In genomic region chr5:132446621-132447020, GRCh38 we compare ENCODE assay signal across 10 cellular contexts. TPM values are rescaled to one million over a fixed set of nuclear protein-coding genes. Genes with fewer than 3 reads are reported as not detected.
DNase-seq lines count a peak whose midpoint lies in the region; ATAC-seq, FAIRE-seq and TF ChIP-seq lines count a peak whose summit lies in the region.
"Had no signal": no experiment of that assay in that cellular context is flagged by ENCODE, and none has a peak within 500 bp of the region (broad histone marks: within the 10 kb centered on the region; RNA-seq: fewer than 3 reads in every experiment).

No MANE protein-coding gene starts in this region.

- H3K36me3 ChIP-seq in adrenal gland (replicated peaks in 1 of 2): no peaks in the 10 kb centered on the region
- no peaks in the 10 kb centered on the region for H3K36me3 ChIP-seq in right atrium auricular region
- H3K36me3 ChIP-seq in small intestine (ENCODE audit: control insufficient read depth in 2 of 2, insufficient read depth in 2 of 2, low read length in 2 of 2): peaks cover 0 to 3% of the 10 kb centered on the region in 2 donors

- peaks cover 16 to 17% of the 10 kb centered on the region in 2 donors for H3K4me1 ChIP-seq in adrenal gland (replicated peaks in 1 of 2)
- H3K4me1 ChIP-seq in right atrium auricular region: peaks cover 0 to 39% of the 10 kb centered on the region in 2 donors
- H3K4me1 ChIP-seq in small intestine (ENCODE audit: control insufficient read depth in 2 of 2, insufficient read depth in 1 of 2, low read depth in 1 of 2, low read length in 1 of 2): peaks cover 11 to 22% of the 10 kb centered on the region in 2 donors

- no peak for FAIRE-seq in small intestine (lab: Jason Lieb, UNC)

- TF ChIP-seq CTCF in adrenal gland (IDR thresholded peaks at IDR 0.05): no peak
- no peak for TF ChIP-seq CTCF in right atrium auricular region (IDR thresholded peaks at IDR 0.05)
- no peak for TF ChIP-seq CTCF in GM13977 (IDR thresholded peaks at IDR 0.05; ENCODE audit: extremely low read depth, insufficient read depth, missing control alignments)

- H3K9me3 ChIP-seq in adrenal gland (replicated peaks in 1 of 3): no peaks in the 10 kb centered on the region
- no peaks in the 10 kb centered on the region for H3K9me3 ChIP-seq in right atrium auricular region
- no peaks in the 10 kb centered on the region for H3K9me3 ChIP-seq in small intestine (ENCODE audit: control insufficient read depth, low read depth)

- WGBS in adrenal gland, 4 donors: 27 to 32% (median 30%) methylated on average over 6 of the region's 6 CpGs
- 43 to 50% (median 48%) methylated on average over 6 of the region's 6 CpGs for WGBS in small intestine, 3 donors

- intact Hi-C loops in adrenal gland (cut with DNase I): no loop called here

- ATAC-seq in HG03460 (IDR thresholded peaks at IDR 0.05; ENCODE audit: unreplicated experiment) (no peak), GM18870 (IDR thresholded peaks at IDR 0.05; ENCODE audit: unreplicated experiment) (no peak)
- no peak for ATAC-seq in stimulated activated naive CD8-positive, alpha-beta T cell treated with anti-CD3 and anti-CD28 coated beads, Interleukin-15, Interleukin-2, amounts not matched to agents 100 U/mL and 50 U/mL, for 24 hours

- DNase-seq in GM04504 (ENCODE audit: low read depth) (peak; percentile 86), adrenal gland (peak; percentile 76 to 93 (median 86)), right atrium auricular region (ENCODE audit: low spot score) (peak; percentile 87), small intestine (peak; percentile 46), GM13977 (ENCODE audit: low spot score) (no peak)
- no peak for DNase-seq in stimulated activated naive CD8-positive, alpha-beta T cell treated with anti-CD3 and anti-CD28 coated beads, Interleukin-15, Interleukin-2, amounts not matched to agents 100 U/mL and 50 U/mL, for 24 hours
- DNase-seq: effector CD8-positive, alpha-beta T cell; NCI-H345 had no signal

- H3K27me3 ChIP-seq in adrenal gland (no peaks in the 10 kb centered on the region), right atrium auricular region (no peaks in the 10 kb centered on the region), small intestine (ENCODE audit: control insufficient read depth in 2 of 2, insufficient read depth in 2 of 2, low read length in 2 of 2) (no peaks in the 10 kb centered on the region)

- H3K4me3 ChIP-seq in adrenal gland (no peak overlapping the region), right atrium auricular region (no peak overlapping the region), small intestine (ENCODE audit: low read depth in 1 of 2, low read length in 2 of 2) (no peak overlapping the region)

- no peak for TF ChIP-seq POLR2A in adrenal gland (IDR thresholded peaks at IDR 0.05)

- H3K27ac ChIP-seq in adrenal gland (peak overlapping the region in 3 of 5 donors; percentile 3 to 52 (median 14)), right atrium auricular region (peak overlapping the region in 1 of 2 donors; percentile 23), small intestine (ENCODE audit: low read depth in 1 of 2, low read length in 1 of 2) (peak overlapping the region; percentile 59 to 69)

- in situ Hi-C loops in GM13977 (cut with MboI; ENCODE audit: low pct_unique_long_range_greater_than_20kb, low sequenced_read_pairs, unreplicated experiment): no loop called here

RNA-seq across cellular contexts. Expression of gene IRF1, which starts 44.0 kb away (rescaled TPM):
- total RNA-seq in adrenal gland (100 to 1,000 TPM in 1 of 8 donors, 10 to 100 TPM in 7; 12.0 to 116 (median 25.5) TPM), right atrium auricular region (10 to 100 TPM; 10.1 to 15.8 TPM)
- polyA plus RNA-seq in adrenal gland (10 to 100 TPM in 2 of 3 donors, 1 to 10 TPM in 1; 9.0 to 20.0 (median 10.7) TPM), small intestine (10 to 100 TPM; 51.7 to 64.1 (median 54.0) TPM)

Comparison
In these comparisons a context has a peak if more than half of its experiments do, and no peak if none do; other contexts are left out.
1. DNase-seq: peak in GM04504 (single experiment), adrenal gland (7 of 7), right atrium auricular region (single experiment) and small intestine (single experiment); none in stimulated activated naive CD8-positive, alpha-beta T cell treated with anti-CD3 and anti-CD28 coated beads, Interleukin-15, Interleukin-2, amounts not matched to agents 100 U/mL and 50 U/mL, for 24 hours (single experiment) and GM13977 (single experiment).